10 cellular contexts compared by ENCODE assay signal in the genomic region with DNA sequence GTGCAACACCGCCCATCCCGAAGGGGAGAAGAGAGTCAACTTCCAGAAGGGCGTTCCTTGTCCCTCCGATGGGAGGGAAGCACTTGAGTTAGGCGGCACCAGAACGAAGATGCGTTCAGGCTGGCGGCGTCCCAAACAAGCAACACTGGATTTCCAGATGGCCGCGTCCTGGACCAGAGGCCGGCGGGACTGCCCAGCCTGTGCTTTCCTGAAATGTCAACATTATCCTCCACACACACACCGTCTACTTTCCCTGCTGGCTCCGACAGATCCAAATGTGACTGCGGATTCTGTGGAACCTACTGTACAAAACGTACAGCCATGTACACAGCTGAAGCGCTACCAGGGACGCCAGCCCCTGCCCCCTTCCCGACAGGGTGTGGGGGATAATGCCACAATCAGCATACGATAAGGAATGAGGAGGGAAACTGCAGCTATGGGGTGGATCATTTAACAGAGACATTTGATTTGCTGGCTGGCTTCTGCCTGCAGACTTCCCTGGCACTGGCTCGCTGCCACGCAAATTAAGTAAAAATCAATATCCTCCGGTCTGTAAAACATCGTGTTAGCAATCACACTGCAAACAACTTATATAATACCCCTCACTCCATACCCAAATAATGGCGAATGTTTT.
A peak's percentile ranks its signal among the peaks of the same experiment; 100 is the strongest.
DNase-seq lines count a peak whose midpoint lies in the region; ATAC-seq and TF ChIP-seq lines count a peak whose summit lies in the region.
"Had no signal": no experiment of that assay in that cellular context is flagged by ENCODE, and none has a peak within 500 bp of the region (broad histone marks: within the 10 kb centered on the region; RNA-seq: fewer than 3 reads in every experiment).

No MANE protein-coding gene starts in this region.

- peaks cover 29% of the 10 kb centered on the region for H3K79me2 ChIP-seq in parathyroid adenoma

- no peak for TF ChIP-seq CTCF in parathyroid adenoma (IDR thresholded peaks at IDR 0.05)

- no peak overlapping the region for H3K9ac ChIP-seq in parathyroid adenoma

- no peaks in the 10 kb centered on the region for H3K9me3 ChIP-seq in parathyroid adenoma (ENCODE audit: control insufficient read depth, low read length)

- DNase-seq in DMS153 (lab: John Stamatoyannopoulos, UW) (peak; percentile 60), NCI-H510A (lab: John Stamatoyannopoulos, UW) (peak; percentile 31), fibroblast of peridontal ligament (ENCODE audit: extremely low read depth) (peak; percentile 54), T-helper 1 cell (no peak), amniotic stem cell (lab: John Stamatoyannopoulos, UW) (no peak)
- DNase-seq in activated CD4-positive, CD25-positive, alpha-beta regulatory T cell (lab: John Stamatoyannopoulos, UW), result no peak
- DNase-seq: activated T-cell treated with anti-CD3 and anti-CD28 coated beads, Interleukin-2, amount 50 U/mL, for 4 hours; DMS53 had no signal

- no peak for ATAC-seq in GM21381 (IDR thresholded peaks at IDR 0.05; ENCODE audit: unreplicated experiment)
- ATAC-seq: activated T-cell treated with anti-CD3 and anti-CD28 coated beads, Interleukin-2, amount 50 U/mL, for 4 hours had no signal

- H3K27ac ChIP-seq in parathyroid adenoma, result peak overlapping the region; percentile 55

- no peaks in the 10 kb centered on the region for H3K27me3 ChIP-seq in parathyroid adenoma (ENCODE audit: control insufficient read depth, insufficient read depth, low read length)

- H3K36me3 ChIP-seq in parathyroid adenoma (ENCODE audit: control insufficient read depth, insufficient read depth, low read length), result no peaks in the 10 kb centered on the region

- peaks cover 18% of the 10 kb centered on the region for H3K4me1 ChIP-seq in parathyroid adenoma

- peak overlapping the region; percentile 23 for H3K4me3 ChIP-seq in parathyroid adenoma (ENCODE audit: low read depth, low read length)

- peak overlapping the region; percentile 73 for H2AFZ ChIP-seq in parathyroid adenoma

- H3K4me2 ChIP-seq in parathyroid adenoma (ENCODE audit: low read length), result peak overlapping the region; percentile 59

Comparison
In these comparisons a context has a peak if more than half of its experiments do, and no peak if none do; other contexts are left out.
1. DNase-seq: peak in DMS153 (single experiment), NCI-H510A (single experiment) and fibroblast of peridontal ligament (single experiment); none in activated CD4-positive, CD25-positive, alpha-beta regulatory T cell (0 of 4), T-helper 1 cell (0 of 5) and amniotic stem cell (single experiment).